ENCODE assay signal across 11 cellular contexts in the genomic region with DNA sequence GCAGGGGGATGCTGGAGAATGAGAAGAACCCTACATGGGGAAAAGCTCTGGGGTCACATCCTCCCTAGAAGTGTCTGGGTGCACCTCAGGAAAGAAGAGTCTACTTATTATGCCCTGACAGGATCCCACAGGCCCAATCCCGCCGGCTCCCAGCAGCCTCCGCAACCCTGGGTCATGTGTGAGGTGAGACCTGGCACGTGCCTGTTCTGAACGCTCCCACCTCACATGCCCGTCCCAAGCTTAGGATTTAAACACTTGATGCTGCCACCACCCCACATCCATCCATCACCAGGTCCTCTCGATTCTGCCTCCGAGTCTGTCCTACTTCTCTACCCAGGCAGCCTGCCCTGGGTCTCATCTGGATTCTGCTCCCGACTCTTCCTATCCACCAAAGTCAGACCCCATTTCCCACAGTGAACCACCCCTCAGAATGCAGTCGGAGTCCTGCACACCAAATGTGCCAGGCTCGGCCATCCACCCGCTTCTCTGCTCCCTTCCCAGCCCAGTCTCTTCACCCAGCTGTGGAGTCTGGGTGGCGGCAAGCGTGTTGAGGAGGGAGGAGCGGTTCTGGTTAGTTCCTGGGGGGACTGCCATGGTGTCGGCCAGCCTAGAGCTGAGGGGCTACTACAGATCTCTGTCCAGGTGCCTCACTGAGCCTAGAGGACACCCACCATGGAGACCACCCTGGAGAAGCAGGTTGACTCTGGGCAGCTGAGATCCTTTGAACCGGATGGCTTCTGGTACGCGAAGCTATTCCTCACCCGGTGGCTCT. TPM values are rescaled to one million over a fixed set of nuclear protein-coding genes. Genes with fewer than 3 reads are reported as not detected.
A peak's percentile ranks its signal among the peaks of the same experiment; 100 is the strongest.
DNase-seq lines count a peak whose midpoint lies in the region; ATAC-seq and TF ChIP-seq lines count a peak whose summit lies in the region.
"Had no signal": no experiment of that assay in that cellular context is flagged by ENCODE, and none has a peak within 500 bp of the region (broad histone marks: within the 10 kb centered on the region; RNA-seq: fewer than 3 reads in every experiment).

No MANE protein-coding gene starts in this region.

- DNase-seq in cardiac muscle cell (ENCODE audit: low read depth in 1 of 2, low spot score in 1 of 2) (no peak), heart right ventricle (no peak), upper lobe of right lung (peak; percentile 42), NOMO-1 treated with DMSO at 0.1 percent for 48 hours (lab: John Stamatoyannopoulos, UW; ENCODE audit: unreplicated experiment) (no peak)
- DNase-seq: AML-193, NCI-H1092, SHP77 had no signal

- H3K27me3 Mint-ChIP-seq in activated naive CD8-positive, alpha-beta T cell = no peaks in the 10 kb centered on the region

- no peak overlapping the region for H3K4me3 Mint-ChIP-seq in activated naive CD8-positive, alpha-beta T cell

- H3K4me1 Mint-ChIP-seq in activated naive CD8-positive, alpha-beta T cell (ENCODE audit: low read depth) = peaks cover 92% of the 10 kb centered on the region

- H3K4me1 ChIP-seq in cardiac muscle cell (ENCODE audit: low read depth) = peaks cover 10% of the 10 kb centered on the region
- peaks cover 0 to 90% (median 46%) of the 10 kb centered on the region in 9 donors for H3K4me1 ChIP-seq in heart right ventricle
- H3K4me1 ChIP-seq in mucosa of rectum (ENCODE audit: control insufficient read depth in 2 of 2, insufficient read depth in 2 of 2, low read length in 2 of 2) = peaks cover 73 to 89% of the 10 kb centered on the region in 2 donors
- peaks cover 63% of the 10 kb centered on the region for H3K4me1 ChIP-seq in upper lobe of right lung

- peaks cover 3% of the 10 kb centered on the region for H3K36me3 Mint-ChIP-seq in activated naive CD8-positive, alpha-beta T cell

- intact Hi-C loops in heart right ventricle (cut with DNase I) (no loop called here), upper lobe of right lung (cut with DNase I) (no loop called here)

- peak overlapping the region; percentile 78 for H3K27ac ChIP-seq in cardiac muscle cell
- peak overlapping the region in 1 of 10 donors; percentile 87 for H3K27ac ChIP-seq in heart right ventricle
- peak overlapping the region; percentile 85 to 87 for H3K27ac ChIP-seq in mucosa of rectum (ENCODE audit: low read depth in 2 of 2, low read length in 2 of 2)
- H3K27ac ChIP-seq in upper lobe of right lung = no peak overlapping the region

- H3K4me3 ChIP-seq in cardiac muscle cell (no peak overlapping the region), heart right ventricle (no peak overlapping the region), mucosa of rectum (ENCODE audit: low read length in 2 of 2) (no peak overlapping the region), upper lobe of right lung (no peak overlapping the region)

- H3K27me3 ChIP-seq in cardiac muscle cell (no peaks in the 10 kb centered on the region), heart right ventricle (no peaks in the 10 kb centered on the region), mucosa of rectum (ENCODE audit: control insufficient read depth in 2 of 2, insufficient read depth in 2 of 2, low read length in 2 of 2) (no peaks in the 10 kb centered on the region), upper lobe of right lung (no peaks in the 10 kb centered on the region)

- TF ChIP-seq CTCF in cardiac muscle cell (IDR thresholded peaks at IDR 0.05; ENCODE audit: low read depth, low read length) (no peak), heart right ventricle (IDR thresholded peaks at IDR 0.05) (no peak), upper lobe of right lung (IDR thresholded peaks at IDR 0.05) (no peak)

- peak overlapping the region; percentile 89 for H3K27ac Mint-ChIP-seq in activated naive CD8-positive, alpha-beta T cell

- ATAC-seq in heart right ventricle = no peak
- no peak for ATAC-seq in upper lobe of right lung
- ATAC-seq in GM21367 (IDR thresholded peaks at IDR 0.05; ENCODE audit: unreplicated experiment) = no peak
- no peak for ATAC-seq in GM18873 (IDR thresholded peaks at IDR 0.05; ENCODE audit: low FRiP score, unreplicated experiment)

- H3K36me3 ChIP-seq in cardiac muscle cell (peaks cover 32% of the 10 kb centered on the region), heart right ventricle (peaks cover 0 to 27% (median 0%) of the 10 kb centered on the region in 9 donors), mucosa of rectum (ENCODE audit: control insufficient read depth in 2 of 2, insufficient read depth in 2 of 2, low read length in 2 of 2) (peaks cover 8 to 12% of the 10 kb centered on the region in 2 donors), upper lobe of right lung (no peaks in the 10 kb centered on the region)

- 86 to 91% methylated on average over 20 of the region's 20 CpGs for WGBS in heart right ventricle, 2 donors

- no peaks in the 10 kb centered on the region for H3K9me3 Mint-ChIP-seq in activated naive CD8-positive, alpha-beta T cell (ENCODE audit: low read depth)

- H3K9me3 ChIP-seq in cardiac muscle cell (ENCODE audit: low read depth) (no peaks in the 10 kb centered on the region), heart right ventricle (no peaks in the 10 kb centered on the region), mucosa of rectum (ENCODE audit: control insufficient read depth in 2 of 2, low read length in 2 of 2) (no peaks in the 10 kb centered on the region), upper lobe of right lung (no peaks in the 10 kb centered on the region)

- H3K9ac ChIP-seq in mucosa of rectum (ENCODE audit: low read depth in 1 of 2, low read length in 2 of 2) = no peak overlapping the region

RNA-seq across cellular contexts. Expression of gene SLC2A1, which starts 23.9 kb away (rescaled TPM):
- total RNA-seq in cardiac muscle cell = 714 and 748 TPM in 2 replicates
- polyA plus RNA-seq in cardiac muscle cell = 215 and 243 TPM in 2 replicates
- 10 to 100 TPM in 9 of 10 donors, 1 to 10 TPM in 1; 8.2 to 63.7 (median 28.9) TPM for total RNA-seq in heart right ventricle
- 10 to 100 TPM in 1 of 2 donors, 1 to 10 TPM in 1; 6.7 to 98.7 TPM for polyA plus RNA-seq in heart right ventricle
- total RNA-seq in upper lobe of right lung = 12.9 TPM

Comparison
In these comparisons a context has a peak if more than half of its experiments do, and no peak if none do; other contexts are left out.
1. RNA of gene SLC2A1, which starts 23.9 kb away (total RNA-seq): 714 to 748 TPM in cardiac muscle cell; 8.2 to 63.7 TPM in heart right ventricle and 12.9 TPM in upper lobe of right lung (single experiment); every median in the first group is over 10 times any median in the second.